ENCODE assay signal across 1 cellular context in the genomic region with DNA sequence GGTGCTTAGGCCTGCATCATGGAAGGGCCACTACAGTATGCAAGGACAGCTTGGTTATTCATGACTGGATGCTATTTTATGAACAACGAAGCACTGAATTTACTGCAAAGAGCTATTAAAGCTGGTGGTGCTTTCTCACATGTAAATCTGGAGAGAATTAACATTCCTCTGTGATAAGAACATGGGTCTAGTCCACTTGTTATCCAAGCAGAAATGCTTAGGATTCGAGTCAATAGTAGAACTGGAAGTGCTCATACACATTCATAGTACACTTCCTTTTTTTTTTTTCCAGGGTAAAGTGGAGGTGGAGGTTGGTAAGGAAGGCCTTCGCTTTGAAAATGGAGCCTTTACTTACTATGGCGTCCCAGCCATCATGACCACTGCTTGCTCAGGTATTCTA.
TF ChIP-seq lines count a peak whose summit lies in the region.

No MANE protein-coding gene starts in this region.

TF ChIP-seq in SK-N-SH, 30 proteins besides CTCF, POLR2A, EP300 and RAD21:
- TF ChIP-seq TCF12 (IDR thresholded peaks at IDR 0.05) (peak; percentile 51; the same call in 1 of the 2 replicates), SMC3 (IDR thresholded peaks at IDR 0.05; ENCODE audit: low read depth, low read length) (no peak)
